Comparison of ENCODE assay signal across 23 cellular contexts in genomic region chr3:32454111-32454510, GRCh38. TPM values are rescaled to one million over a fixed set of nuclear protein-coding genes. Genes with fewer than 3 reads are reported as not detected.
DNase-seq lines count a peak whose midpoint lies in the region; ATAC-seq and TF ChIP-seq lines count a peak whose summit lies in the region.
"Had no signal": no experiment of that assay in that cellular context is flagged by ENCODE, and none has a peak within 500 bp of the region (broad histone marks: within the 10 kb centered on the region; RNA-seq: fewer than 3 reads in every experiment).

No MANE protein-coding gene starts in this region.

- H3K4me3 Mint-ChIP-seq in activated naive CD8-positive, alpha-beta T cell = no peak overlapping the region
- H3K4me3 Mint-ChIP-seq in activated naive CD8-positive, alpha-beta T cell treated with anti-CD3 and anti-CD28 coated beads, Interleukin-2, amount 50 U/mL, for 24 hours = no peak overlapping the region
- H3K4me3 Mint-ChIP-seq in Calu3 (ENCODE audit: low read depth, unreplicated experiment) = no peak overlapping the region

- CTCF ChIA-PET in Calu3 (lab: Charles Lee) = no interaction called here

- H3K27ac Mint-ChIP-seq in activated naive CD8-positive, alpha-beta T cell = peak overlapping the region; percentile 97
- no peak overlapping the region for H3K27ac Mint-ChIP-seq in activated naive CD8-positive, alpha-beta T cell treated with anti-CD3 and anti-CD28 coated beads, Interleukin-2, amount 50 U/mL, for 24 hours
- H3K27ac Mint-ChIP-seq in Calu3 (ENCODE audit: unreplicated experiment) = no peak overlapping the region

- intact Hi-C loops in Calu3 (cut with micrococcal nuclease; ENCODE audit: unreplicated experiment) = no loop called here

- H3K27me3 Mint-ChIP-seq in activated naive CD8-positive, alpha-beta T cell = no peaks in the 10 kb centered on the region
- H3K27me3 Mint-ChIP-seq in activated naive CD8-positive, alpha-beta T cell treated with anti-CD3 and anti-CD28 coated beads, Interleukin-2, amount 50 U/mL, for 24 hours = no peaks in the 10 kb centered on the region
- H3K27me3 Mint-ChIP-seq in Calu3 (ENCODE audit: unreplicated experiment) = no peaks in the 10 kb centered on the region

- BruUV-seq in Calu3 (replicated peaks; lab: Mats Ljungman, UMichigan) = no TSS peak

- H3K36me3 Mint-ChIP-seq in activated naive CD8-positive, alpha-beta T cell = peaks cover 3% of the 10 kb centered on the region
- peaks cover 17% of the 10 kb centered on the region for H3K36me3 Mint-ChIP-seq in activated naive CD8-positive, alpha-beta T cell treated with anti-CD3 and anti-CD28 coated beads, Interleukin-2, amount 50 U/mL, for 24 hours (ENCODE audit: low read depth)
- peaks cover 71% of the 10 kb centered on the region for H3K36me3 Mint-ChIP-seq in Calu3 (ENCODE audit: insufficient read depth, unreplicated experiment)

- ATAC-seq in activated naive CD8-positive, alpha-beta T cell treated with anti-CD3 and anti-CD28 coated beads, Interleukin-2, amount 50 U/mL, for 24 hours = no peak
- ATAC-seq in HG02852 (IDR thresholded peaks at IDR 0.05; ENCODE audit: unreplicated experiment) = no peak
- ATAC-seq: left lung had no signal

- DNase-seq in activated naive CD8-positive, alpha-beta T cell treated with anti-CD3 and anti-CD28 coated beads, Interleukin-2, amount 50 U/mL, for 24 hours = no peak
- DNase-seq in activated CD8-positive, alpha-beta memory T cell treated with anti-CD3 and anti-CD28 coated beads, Interleukin-2, amount 50 U/mL, for 48 hours = peak; percentile 45
- peak; percentile 62 for DNase-seq in mesenteric fat pad (ENCODE audit: low spot score)
- no peak for DNase-seq in Calu3
- DNase-seq in HuH-7 (ENCODE audit: low spot score) = no peak
- DNase-seq in DMS 273 (lab: John Stamatoyannopoulos, UW; ENCODE audit: unreplicated experiment) = no peak
- DNase-seq: activated CD4-positive, CD25-positive, alpha-beta regulatory T cell; activated effector memory CD4-positive, alpha-beta T cell treated with anti-CD3 and anti-CD28 coated beads, Interleukin-2, amount 50 U/mL, for 16 hours; anterior cingulate cortex; dermis blood vessel endothelial cell; GF-D8; left lung; midbrain; NCI-H1694; NCI-H2171 treated with DMSO at 0.1 percent for 48 hours; NCI-H774; PC-9; posterior cingulate gyrus; right lobe of liver; SHP77; substantia nigra had no signal

- H3K9me3 Mint-ChIP-seq in activated naive CD8-positive, alpha-beta T cell (ENCODE audit: low read depth) = no peaks in the 10 kb centered on the region
- H3K9me3 Mint-ChIP-seq in activated naive CD8-positive, alpha-beta T cell treated with anti-CD3 and anti-CD28 coated beads, Interleukin-2, amount 50 U/mL, for 24 hours = no peaks in the 10 kb centered on the region
- H3K9me3 Mint-ChIP-seq in Calu3 (ENCODE audit: low read depth, unreplicated experiment) = no peaks in the 10 kb centered on the region

- peaks cover 50% of the 10 kb centered on the region for H3K4me1 Mint-ChIP-seq in activated naive CD8-positive, alpha-beta T cell (ENCODE audit: low read depth)
- H3K4me1 Mint-ChIP-seq in activated naive CD8-positive, alpha-beta T cell treated with anti-CD3 and anti-CD28 coated beads, Interleukin-2, amount 50 U/mL, for 24 hours = peaks cover 45% of the 10 kb centered on the region
- peaks cover 15% of the 10 kb centered on the region for H3K4me1 Mint-ChIP-seq in Calu3 (ENCODE audit: low read depth, unreplicated experiment)

- TF ChIP-seq CTCF in Calu3 (IDR thresholded peaks at IDR 0.05; ENCODE audit: unreplicated experiment) = no peak

RNA-seq across cellular contexts. Expression of gene CMTM6, which starts 48.5 kb away (rescaled TPM):
- total RNA-seq in mesenteric fat pad = 52.4 TPM
- total RNA-seq in Calu3 (2022) = 89.8 and 107 TPM in 2 replicates

Comparison
In these comparisons a context has a peak if more than half of its experiments do, and no peak if none do; other contexts are left out.
1. DNase-seq: peak in activated CD8-positive, alpha-beta memory T cell treated with anti-CD3 and anti-CD28 coated beads, Interleukin-2, amount 50 U/mL, for 48 hours (single experiment) and mesenteric fat pad (single experiment); none in activated naive CD8-positive, alpha-beta T cell treated with anti-CD3 and anti-CD28 coated beads, Interleukin-2, amount 50 U/mL, for 24 hours (single experiment), Calu3 (single experiment), HuH-7 (single experiment) and DMS 273 (single experiment).